ENCODE assay signal across 10 cellular contexts in genomic region chr2:130726614-130727180, GRCh38. TPM values are rescaled to one million over a fixed set of nuclear protein-coding genes. Genes with fewer than 3 reads are reported as not detected.
DNase-seq lines count a peak whose midpoint lies in the region; ATAC-seq and TF ChIP-seq lines count a peak whose summit lies in the region.
"Had no signal": no experiment of that assay in that cellular context is flagged by ENCODE, and none has a peak within 500 bp of the region (broad histone marks: within the 10 kb centered on the region; RNA-seq: fewer than 3 reads in every experiment).

No MANE protein-coding gene starts in this region.

- peaks cover 3% of the 10 kb centered on the region for H3K9me3 Mint-ChIP-seq in neural progenitor cell

- peaks cover 9 to 31% (median 23%) of the 10 kb centered on the region in 10 experiments for H3K4me1 ChIP-seq in BLaER1 treated with 17β-estradiol and CSF1 and Interleukin-3, amounts not matched to agents 10 nM and 100 nM
- H3K4me1 ChIP-seq in duodenal mucosa (ENCODE audit: control insufficient read depth in 1 of 2, insufficient read depth in 2 of 2, low read length in 2 of 2) (peaks cover 10 to 20% of the 10 kb centered on the region in 2 donors), neural progenitor cell (peaks cover 2% of the 10 kb centered on the region)

- peak overlapping the region; percentile 76 to 92 (median 82) for H3K4me2 ChIP-seq in BLaER1 treated with 17β-estradiol and CSF1 and Interleukin-3, amounts not matched to agents 10 nM and 100 nM
- peak overlapping the region; percentile 81 for H3K4me2 ChIP-seq in neural progenitor cell

- H3K9ac ChIP-seq in BLaER1 treated with 17β-estradiol and CSF1 and Interleukin-3, amounts not matched to agents 10 nM and 100 nM: peak overlapping the region; percentile 64 to 80 (median 72); a peak in 21 of 22 replicates
- H3K9ac ChIP-seq in duodenal mucosa (ENCODE audit: low read depth in 1 of 2, low read length in 2 of 2) (peak overlapping the region; percentile 43 to 49), neural progenitor cell (no peak overlapping the region)

- peak overlapping the region in 10 of 11 experiments; percentile 16 to 72 (median 60); a peak in 17 of 22 replicates for H3K27ac ChIP-seq in BLaER1 treated with 17β-estradiol and CSF1 and Interleukin-3, amounts not matched to agents 10 nM and 100 nM
- no peak overlapping the region for H3K27ac ChIP-seq in duodenal mucosa (ENCODE audit: low read depth, low read length)
- H3K27ac ChIP-seq in neural progenitor cell: no peak overlapping the region

- peaks cover 5% of the 10 kb centered on the region for H3K4me1 Mint-ChIP-seq in neural progenitor cell

- H3K9me3 ChIP-seq in BLaER1 treated with 17β-estradiol and CSF1 and Interleukin-3, amounts not matched to agents 10 nM and 100 nM (replicated peaks in 1 of 11): peaks cover 11 to 20% (median 17%) of the 10 kb centered on the region in 11 experiments; a peak in 21 of 22 replicates
- H3K9me3 ChIP-seq in duodenal mucosa (ENCODE audit: control insufficient read depth in 1 of 2, low read length in 2 of 2): no peaks in the 10 kb centered on the region
- no peaks in the 10 kb centered on the region for H3K9me3 ChIP-seq in neural progenitor cell (ENCODE audit: low read depth)

- no peaks in the 10 kb centered on the region for H4K20me1 ChIP-seq in BLaER1 treated with 17β-estradiol and CSF1 and Interleukin-3, amounts not matched to agents 10 nM and 100 nM
- H4K20me1 ChIP-seq in neural progenitor cell (ENCODE audit: low read depth): no peaks in the 10 kb centered on the region

- no peaks in the 10 kb centered on the region for H3K36me3 Mint-ChIP-seq in neural progenitor cell

- H2AFZ ChIP-seq in neural progenitor cell (replicated peaks): peak overlapping the region; percentile 97

- ATAC-seq in HG03521 (IDR thresholded peaks at IDR 0.05; ENCODE audit: unreplicated experiment): no peak
- no peak for ATAC-seq in GM21717 (IDR thresholded peaks at IDR 0.05; ENCODE audit: unreplicated experiment)
- ATAC-seq in GM21723 (IDR thresholded peaks at IDR 0.05; ENCODE audit: unreplicated experiment): no peak
- no peak for ATAC-seq in HG03342 (IDR thresholded peaks at IDR 0.05; ENCODE audit: unreplicated experiment)

- H3K27me3 Mint-ChIP-seq in neural progenitor cell (ENCODE audit: insufficient read depth, low read depth): peaks cover 4% of the 10 kb centered on the region

- no peaks in the 10 kb centered on the region for H3K27me3 ChIP-seq in BLaER1 treated with 17β-estradiol and CSF1 and Interleukin-3, amounts not matched to agents 10 nM and 100 nM
- H3K27me3 ChIP-seq in duodenal mucosa (ENCODE audit: control insufficient read depth in 1 of 2, insufficient read depth in 2 of 2, low read length in 2 of 2) (peaks cover 4 to 5% of the 10 kb centered on the region in 2 donors), neural progenitor cell (peaks cover 44% of the 10 kb centered on the region)

- DNase-seq in NCI-H146 treated with DMSO at 0.1 percent for 48 hours (lab: John Stamatoyannopoulos, UW; ENCODE audit: unreplicated experiment) (peak; percentile 37), neural progenitor cell (ENCODE audit: low spot score) (no peak)

- no peak for TF ChIP-seq CTCF in neural progenitor cell (IDR thresholded peaks at IDR 0.05)

- H3K27ac Mint-ChIP-seq in neural progenitor cell: peak overlapping the region; percentile 31

- H3K79me2 ChIP-seq in neural progenitor cell (ENCODE audit: low read depth): no peaks in the 10 kb centered on the region

- H3K36me3 ChIP-seq in BLaER1 treated with 17β-estradiol and CSF1 and Interleukin-3, amounts not matched to agents 10 nM and 100 nM: no peaks in the 10 kb centered on the region
- H3K36me3 ChIP-seq in duodenal mucosa (ENCODE audit: control insufficient read depth in 1 of 2, insufficient read depth in 2 of 2, low read length in 2 of 2) (no peaks in the 10 kb centered on the region), neural progenitor cell (no peaks in the 10 kb centered on the region)

- H3K4me3 Mint-ChIP-seq in neural progenitor cell: peak overlapping the region; percentile 86

- H3K4me3 ChIP-seq in BLaER1 treated with 17β-estradiol and CSF1 and Interleukin-3, amounts not matched to agents 10 nM and 100 nM: peak overlapping the region; percentile 45 to 70 (median 60)
- H3K4me3 ChIP-seq in duodenal mucosa (ENCODE audit: low read depth in 1 of 2, low read length in 2 of 2) (peak overlapping the region; percentile 67 to 72), neural progenitor cell (peak overlapping the region; percentile 57)

- H3F3A ChIP-seq in neural progenitor cell (ENCODE audit: low read depth): peaks cover 14% of the 10 kb centered on the region

RNA-seq across cellular contexts. Expression of gene GPR148, which starts 2.2 kb away (rescaled TPM):
- not detected in 2 replicates for total RNA-seq in neural progenitor cell (ENCODE audit: low replicate concordance)
- total RNA-seq: left lobe of liver; T-helper 1 cell treated with Interleukin-12 subunit alpha and Interleukin-12 subunit beta and Interleukin-4 antibody, amounts not matched to agents 30 ng/mL and 1 ng/mL, for 36 hours had no signal

RNA-seq across cellular contexts. Expression of gene AMER3, which starts 28.6 kb away (rescaled TPM):
- not detected in 2 replicates for total RNA-seq in neural progenitor cell (ENCODE audit: low replicate concordance)
- total RNA-seq: left lobe of liver; T-helper 1 cell treated with Interleukin-12 subunit alpha and Interleukin-12 subunit beta and Interleukin-4 antibody, amounts not matched to agents 30 ng/mL and 1 ng/mL, for 36 hours had no signal

Comparison
In these comparisons a context has a peak if more than half of its experiments do, and no peak if none do; other contexts are left out.
1. H3K27ac ChIP-seq: peak in BLaER1 treated with 17β-estradiol and CSF1 and Interleukin-3, amounts not matched to agents 10 nM and 100 nM (10 of 11); none in duodenal mucosa (single experiment) and neural progenitor cell (single experiment).
2. Peak in every context shown above with its lines, with median percentiles within 50 percentile points of each other: H3K4me3 ChIP-seq.